In the genomic region with DNA sequence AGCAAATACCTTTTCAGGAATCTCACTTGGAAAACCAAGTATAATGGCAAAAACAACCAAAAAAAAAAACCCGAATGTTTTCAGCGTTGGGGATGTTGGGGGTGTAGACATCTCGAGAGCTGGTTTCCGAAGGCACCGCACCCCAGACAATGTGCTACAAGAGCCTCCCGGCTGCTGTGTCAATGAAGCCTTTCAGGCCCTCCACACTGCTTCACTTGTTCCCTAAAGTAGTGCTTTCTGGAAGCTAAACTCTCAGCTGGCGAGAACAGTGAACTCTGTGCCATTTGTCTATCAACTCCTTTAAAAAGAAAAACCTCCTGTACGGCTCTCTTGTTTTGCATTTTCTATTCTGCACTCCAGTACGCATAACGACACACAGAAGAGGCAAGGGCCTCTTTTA, we compare ENCODE assay signal across 1 cellular context.
TF ChIP-seq lines count a peak whose summit lies in the region.

No MANE protein-coding gene starts in this region.

TF ChIP-seq in GM23338, 12 proteins besides CTCF, POLR2A, EP300 and RAD21 (continued from another document):
- no peak for TF ChIP-seq EZH2phosphoT487 (IDR thresholded peaks at IDR 0.05; ENCODE audit: unreplicated experiment)
- TF ChIP-seq, protein P1, sequence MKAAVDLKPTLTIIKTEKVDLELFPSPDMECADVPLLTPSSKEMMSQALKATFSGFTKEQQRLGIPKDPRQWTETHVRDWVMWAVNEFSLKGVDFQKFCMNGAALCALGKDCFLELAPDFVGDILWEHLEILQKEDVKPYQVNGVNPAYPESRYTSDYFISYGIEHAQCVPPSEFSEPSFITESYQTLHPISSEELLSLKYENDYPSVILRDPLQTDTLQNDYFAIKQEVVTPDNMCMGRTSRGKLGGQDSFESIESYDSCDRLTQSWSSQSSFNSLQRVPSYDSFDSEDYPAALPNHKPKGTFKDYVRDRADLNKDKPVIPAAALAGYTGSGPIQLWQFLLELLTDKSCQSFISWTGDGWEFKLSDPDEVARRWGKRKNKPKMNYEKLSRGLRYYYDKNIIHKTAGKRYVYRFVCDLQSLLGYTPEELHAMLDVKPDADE (IDR thresholded peaks at IDR 0.05): no peak
- TF ChIP-seq ZNF331 (CRISPR knock-in tag; IDR thresholded peaks at IDR 0.05; ENCODE audit: low read depth): no peak
- TF ChIP-seq, protein P2, sequence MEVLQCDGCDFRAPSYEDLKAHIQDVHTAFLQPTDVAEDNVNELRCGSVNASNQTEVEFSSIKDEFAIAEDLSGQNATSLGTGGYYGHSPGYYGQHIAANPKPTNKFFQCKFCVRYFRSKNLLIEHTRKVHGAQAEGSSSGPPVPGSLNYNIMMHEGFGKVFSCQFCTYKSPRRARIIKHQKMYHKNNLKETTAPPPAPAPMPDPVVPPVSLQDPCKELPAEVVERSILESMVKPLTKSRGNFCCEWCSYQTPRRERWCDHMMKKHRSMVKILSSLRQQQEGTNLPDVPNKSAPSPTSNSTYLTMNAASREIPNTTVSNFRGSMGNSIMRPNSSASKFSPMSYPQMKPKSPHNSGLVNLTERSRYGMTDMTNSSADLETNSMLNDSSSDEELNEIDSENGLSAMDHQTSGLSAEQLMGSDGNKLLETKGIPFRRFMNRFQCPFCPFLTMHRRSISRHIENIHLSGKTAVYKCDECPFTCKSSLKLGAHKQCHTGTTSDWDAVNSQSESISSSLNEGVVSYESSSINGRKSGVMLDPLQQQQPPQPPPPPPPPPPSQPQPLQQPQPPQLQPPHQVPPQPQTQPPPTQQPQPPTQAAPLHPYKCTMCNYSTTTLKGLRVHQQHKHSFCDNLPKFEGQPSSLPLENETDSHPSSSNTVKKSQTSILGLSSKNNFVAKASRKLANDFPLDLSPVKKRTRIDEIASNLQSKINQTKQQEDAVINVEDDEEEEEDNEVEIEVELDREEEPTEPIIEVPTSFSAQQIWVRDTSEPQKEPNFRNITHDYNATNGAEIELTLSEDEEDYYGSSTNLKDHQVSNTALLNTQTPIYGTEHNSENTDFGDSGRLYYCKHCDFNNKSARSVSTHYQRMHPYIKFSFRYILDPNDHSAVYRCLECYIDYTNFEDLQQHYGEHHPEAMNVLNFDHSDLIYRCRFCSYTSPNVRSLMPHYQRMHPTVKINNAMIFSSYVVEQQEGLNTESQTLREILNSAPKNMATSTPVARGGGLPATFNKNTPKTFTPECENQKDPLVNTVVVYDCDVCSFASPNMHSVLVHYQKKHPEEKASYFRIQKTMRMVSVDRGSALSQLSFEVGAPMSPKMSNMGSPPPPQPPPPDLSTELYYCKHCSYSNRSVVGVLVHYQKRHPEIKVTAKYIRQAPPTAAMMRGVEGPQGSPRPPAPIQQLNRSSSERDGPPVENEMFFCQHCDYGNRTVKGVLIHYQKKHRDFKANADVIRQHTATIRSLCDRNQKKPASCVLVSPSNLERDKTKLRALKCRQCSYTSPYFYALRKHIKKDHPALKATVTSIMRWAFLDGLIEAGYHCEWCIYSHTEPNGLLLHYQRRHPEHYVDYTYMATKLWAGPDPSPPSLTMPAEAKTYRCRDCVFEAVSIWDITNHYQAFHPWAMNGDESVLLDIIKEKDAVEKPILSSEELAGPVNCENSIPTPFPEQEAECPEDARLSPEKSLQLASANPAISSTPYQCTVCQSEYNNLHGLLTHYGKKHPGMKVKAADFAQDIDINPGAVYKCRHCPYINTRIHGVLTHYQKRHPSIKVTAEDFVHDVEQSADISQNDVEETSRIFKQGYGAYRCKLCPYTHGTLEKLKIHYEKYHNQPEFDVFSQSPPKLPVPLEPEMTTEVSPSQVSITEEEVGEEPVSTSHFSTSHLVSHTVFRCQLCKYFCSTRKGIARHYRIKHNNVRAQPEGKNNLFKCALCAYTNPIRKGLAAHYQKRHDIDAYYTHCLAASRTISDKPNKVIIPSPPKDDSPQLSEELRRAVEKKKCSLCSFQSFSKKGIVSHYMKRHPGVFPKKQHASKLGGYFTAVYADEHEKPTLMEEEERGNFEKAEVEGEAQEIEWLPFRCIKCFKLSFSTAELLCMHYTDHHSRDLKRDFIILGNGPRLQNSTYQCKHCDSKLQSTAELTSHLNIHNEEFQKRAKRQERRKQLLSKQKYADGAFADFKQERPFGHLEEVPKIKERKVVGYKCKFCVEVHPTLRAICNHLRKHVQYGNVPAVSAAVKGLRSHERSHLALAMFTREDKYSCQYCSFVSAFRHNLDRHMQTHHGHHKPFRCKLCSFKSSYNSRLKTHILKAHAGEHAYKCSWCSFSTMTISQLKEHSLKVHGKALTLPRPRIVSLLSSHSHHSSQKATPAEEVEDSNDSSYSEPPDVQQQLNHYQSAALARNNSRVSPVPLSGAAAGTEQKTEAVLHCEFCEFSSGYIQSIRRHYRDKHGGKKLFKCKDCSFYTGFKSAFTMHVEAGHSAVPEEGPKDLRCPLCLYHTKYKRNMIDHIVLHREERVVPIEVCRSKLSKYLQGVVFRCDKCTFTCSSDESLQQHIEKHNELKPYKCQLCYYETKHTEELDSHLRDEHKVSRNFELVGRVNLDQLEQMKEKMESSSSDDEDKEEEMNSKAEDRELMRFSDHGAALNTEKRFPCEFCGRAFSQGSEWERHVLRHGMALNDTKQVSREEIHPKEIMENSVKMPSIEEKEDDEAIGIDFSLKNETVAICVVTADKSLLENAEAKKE (CRISPR knock-in tag; IDR thresholded peaks at IDR 0.05): no peak
- TF ChIP-seq EZH2 (IDR thresholded peaks at IDR 0.05; ENCODE audit: low read depth, unreplicated experiment): no peak
- TF ChIP-seq ZNF114 (CRISPR knock-in tag; IDR thresholded peaks at IDR 0.05): no peak
TF ChIP-seq in GM23338: peak in this region for 0.
